In the genomic region with DNA sequence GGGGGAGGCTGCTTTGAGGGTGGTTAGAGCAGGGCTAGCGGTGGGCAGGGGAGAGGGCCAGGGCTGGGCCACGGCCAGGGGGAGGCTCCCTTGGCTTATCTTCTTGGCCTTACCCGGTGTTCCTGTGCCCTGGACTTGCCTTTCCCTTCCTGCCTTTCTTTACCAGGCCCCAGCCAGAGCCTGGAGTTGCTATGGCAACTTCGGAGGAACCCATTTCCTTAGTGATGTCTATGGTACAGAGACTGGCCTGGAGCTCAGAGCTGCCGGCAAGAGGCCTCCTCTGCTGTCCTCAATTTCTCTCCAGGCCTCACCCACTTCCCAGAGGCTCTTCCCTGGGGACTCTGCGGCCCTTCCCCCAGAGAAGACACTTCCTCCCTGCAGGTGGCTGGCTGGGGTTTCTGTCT, we compare ENCODE assay signal across 1 cellular context.
TF ChIP-seq lines count a peak whose summit lies in the region.

No MANE protein-coding gene starts in this region.

TF ChIP-seq in GM23338, 12 proteins besides CTCF, POLR2A, EP300 and RAD21 (continued from another document):
- no peak for TF ChIP-seq ZNF462 (CRISPR knock-in tag; IDR thresholded peaks at IDR 0.05)
- TF ChIP-seq POLR2AphosphoS5 (IDR thresholded peaks at IDR 0.05; ENCODE audit: low read depth) = no peak
- TF ChIP-seq JUNB (IDR thresholded peaks at IDR 0.05; ENCODE audit: unreplicated experiment) = no peak
- TF ChIP-seq, protein P1, sequence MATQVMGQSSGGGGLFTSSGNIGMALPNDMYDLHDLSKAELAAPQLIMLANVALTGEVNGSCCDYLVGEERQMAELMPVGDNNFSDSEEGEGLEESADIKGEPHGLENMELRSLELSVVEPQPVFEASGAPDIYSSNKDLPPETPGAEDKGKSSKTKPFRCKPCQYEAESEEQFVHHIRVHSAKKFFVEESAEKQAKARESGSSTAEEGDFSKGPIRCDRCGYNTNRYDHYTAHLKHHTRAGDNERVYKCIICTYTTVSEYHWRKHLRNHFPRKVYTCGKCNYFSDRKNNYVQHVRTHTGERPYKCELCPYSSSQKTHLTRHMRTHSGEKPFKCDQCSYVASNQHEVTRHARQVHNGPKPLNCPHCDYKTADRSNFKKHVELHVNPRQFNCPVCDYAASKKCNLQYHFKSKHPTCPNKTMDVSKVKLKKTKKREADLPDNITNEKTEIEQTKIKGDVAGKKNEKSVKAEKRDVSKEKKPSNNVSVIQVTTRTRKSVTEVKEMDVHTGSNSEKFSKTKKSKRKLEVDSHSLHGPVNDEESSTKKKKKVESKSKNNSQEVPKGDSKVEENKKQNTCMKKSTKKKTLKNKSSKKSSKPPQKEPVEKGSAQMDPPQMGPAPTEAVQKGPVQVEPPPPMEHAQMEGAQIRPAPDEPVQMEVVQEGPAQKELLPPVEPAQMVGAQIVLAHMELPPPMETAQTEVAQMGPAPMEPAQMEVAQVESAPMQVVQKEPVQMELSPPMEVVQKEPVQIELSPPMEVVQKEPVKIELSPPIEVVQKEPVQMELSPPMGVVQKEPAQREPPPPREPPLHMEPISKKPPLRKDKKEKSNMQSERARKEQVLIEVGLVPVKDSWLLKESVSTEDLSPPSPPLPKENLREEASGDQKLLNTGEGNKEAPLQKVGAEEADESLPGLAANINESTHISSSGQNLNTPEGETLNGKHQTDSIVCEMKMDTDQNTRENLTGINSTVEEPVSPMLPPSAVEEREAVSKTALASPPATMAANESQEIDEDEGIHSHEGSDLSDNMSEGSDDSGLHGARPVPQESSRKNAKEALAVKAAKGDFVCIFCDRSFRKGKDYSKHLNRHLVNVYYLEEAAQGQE (IDR thresholded peaks at IDR 0.05; ENCODE audit: unreplicated experiment) = no peak
- no peak for TF ChIP-seq STAT1 (IDR thresholded peaks at IDR 0.05; ENCODE audit: unreplicated experiment)
- no peak for TF ChIP-seq CREB1 (CRISPR knock-in tag; IDR thresholded peaks at IDR 0.05; ENCODE audit: low read depth)
